Comparison of ENCODE assay signal across 18 cellular contexts in the genomic region with DNA sequence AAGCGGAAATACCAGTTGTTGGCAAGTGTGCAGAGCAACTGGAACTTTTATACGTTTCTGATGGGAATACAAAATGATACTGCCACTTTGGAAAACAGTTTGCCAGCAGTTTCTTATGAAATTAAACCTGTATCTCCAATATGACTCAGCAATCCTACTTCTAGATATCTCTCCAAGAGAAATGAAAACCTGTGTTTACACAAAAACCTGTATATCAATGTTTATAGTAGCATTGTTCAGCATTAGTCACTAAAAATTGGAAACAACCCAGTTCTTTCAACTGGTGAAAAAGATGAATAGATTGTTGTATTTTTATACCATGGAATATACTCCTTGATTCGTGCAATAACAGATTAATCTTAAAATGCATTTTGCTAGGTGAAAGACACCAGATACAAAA. TPM values are rescaled to one million over a fixed set of nuclear protein-coding genes. Genes with fewer than 3 reads are reported as not detected.
A peak's percentile ranks its signal among the peaks of the same experiment; 100 is the strongest.
DNase-seq lines count a peak whose midpoint lies in the region; ATAC-seq, FAIRE-seq and TF ChIP-seq lines count a peak whose summit lies in the region.
"Had no signal": no experiment of that assay in that cellular context is flagged by ENCODE, and none has a peak within 500 bp of the region (broad histone marks: within the 10 kb centered on the region; RNA-seq: fewer than 3 reads in every experiment).

No MANE protein-coding gene starts in this region.

- DNase-seq in A172 (ENCODE audit: low spot score) (peak; percentile 46), HT1080 (ENCODE audit: low read depth) (peak; percentile 47), astrocyte (ENCODE audit: low read depth) (peak; percentile 66), fibroblast of pulmonary artery (ENCODE audit: low read depth) (peak; percentile 44), superior temporal gyrus (ENCODE audit: extremely low spot score) (no peak), NCI-H510A (lab: John Stamatoyannopoulos, UW) (no peak), anterior cingulate cortex (lab: John Stamatoyannopoulos, UW) (no peak)
- DNase-seq: activated gamma-delta T cell treated with Interleukin-2 at 50 U/mL for 16 hours; caudate nucleus; NCI-H1092 treated with DMSO at 0.1 percent for 48 hours; NCI-H446; stimulated activated CD4-positive, alpha-beta T cell treated with anti-CD3 and anti-CD28 coated beads, Interleukin-4, amount 100 ng/mL, for 1 hour had no signal

- peak overlapping the region; percentile 37 for H3K4me2 ChIP-seq in astrocyte (ENCODE audit: low read length)

- ATAC-seq in GM21381 (IDR thresholded peaks at IDR 0.05; ENCODE audit: unreplicated experiment), result no peak
- ATAC-seq: WTC11 had no signal

- H3K4me1 ChIP-seq in astrocyte (ENCODE audit: insufficient read depth, low read length), result no peaks in the 10 kb centered on the region
- H3K4me1 ChIP-seq: right atrium auricular region had no signal

- TF ChIP-seq CTCF in astrocyte (IDR thresholded peaks at IDR 0.05; ENCODE audit: insufficient read depth, low read depth, low read length) (no peak), fibroblast of pulmonary artery (IDR thresholded peaks at IDR 0.05; ENCODE audit: low read length, missing control alignments) (no peak)

- no peak overlapping the region for H3K9ac ChIP-seq in astrocyte (ENCODE audit: low read length)

- H3K27me3 ChIP-seq in astrocyte (ENCODE audit: insufficient read depth, low read length), result no peaks in the 10 kb centered on the region
- H3K27me3 ChIP-seq: right atrium auricular region had no signal

- H3K9me3 Mint-ChIP-seq in astrocyte (ENCODE audit: unreplicated experiment), result peaks cover 3% of the 10 kb centered on the region
- H3K9me3 Mint-ChIP-seq: neural crest cell, type B pancreatic cell, WTC11 had no signal

- H3K4me1 Mint-ChIP-seq in astrocyte (ENCODE audit: low read depth, unreplicated experiment), result no peaks in the 10 kb centered on the region
- H3K4me1 Mint-ChIP-seq: neural crest cell, WTC11 had no signal

- H4K20me1 ChIP-seq in astrocyte (ENCODE audit: insufficient read depth, low read length), result no peaks in the 10 kb centered on the region

- no peaks in the 10 kb centered on the region for H3K79me2 ChIP-seq in astrocyte (ENCODE audit: insufficient read depth, low read length)

- no peak overlapping the region for H3K4me3 Mint-ChIP-seq in astrocyte (ENCODE audit: unreplicated experiment)
- H3K4me3 Mint-ChIP-seq: neural crest cell, type B pancreatic cell, WTC11 had no signal

- no peaks in the 10 kb centered on the region for H3K36me3 ChIP-seq in astrocyte (ENCODE audit: insufficient read depth, low read length)
- H3K36me3 ChIP-seq: right atrium auricular region had no signal

- peak; percentile 91 for FAIRE-seq in astrocyte (lab: Jason Lieb, UNC)

- H3K9me3 ChIP-seq in astrocyte (ENCODE audit: insufficient read depth, low read depth, low read length), result no peaks in the 10 kb centered on the region
- H3K9me3 ChIP-seq: right atrium auricular region had no signal

- no peak overlapping the region for H3K27ac Mint-ChIP-seq in astrocyte (ENCODE audit: unreplicated experiment)
- H3K27ac Mint-ChIP-seq: type B pancreatic cell, WTC11 had no signal

- H3K36me3 Mint-ChIP-seq in astrocyte (ENCODE audit: low read depth, unreplicated experiment), result no peaks in the 10 kb centered on the region
- H3K36me3 Mint-ChIP-seq: type B pancreatic cell, WTC11 had no signal

- H3K4me3 ChIP-seq in astrocyte (ENCODE audit: insufficient read depth, low read depth, low read length) (no peak overlapping the region), fibroblast of pulmonary artery (replicated peaks; ENCODE audit: low read depth, low read length) (no peak overlapping the region)
- H3K4me3 ChIP-seq: lung, right atrium auricular region had no signal

- H3K27me3 Mint-ChIP-seq in astrocyte (ENCODE audit: low read depth, unreplicated experiment), result no peaks in the 10 kb centered on the region
- H3K27me3 Mint-ChIP-seq: type B pancreatic cell had no signal

- no peak overlapping the region for H2AFZ ChIP-seq in astrocyte (ENCODE audit: low read depth, low read length)

- H3K27ac ChIP-seq in astrocyte (ENCODE audit: low read depth, low read length), result peak overlapping the region; percentile 17
- H3K27ac ChIP-seq: right atrium auricular region had no signal

RNA-seq across cellular contexts. Expression of a gene that starts 26.8 kb away (rescaled TPM):
- 8.7 and 9.0 TPM in 2 replicates for total RNA-seq in A172 (2014; rRNA removed; shearing (Covaris generic))
- total RNA-seq in HT1080 (2014; rRNA removed; shearing (Covaris generic)), result 3.1 and 3.3 TPM in 2 replicates
- polyA plus RNA-seq in HT1080 (2015; cell fraction: cytosol; rRNA removed), result 0.94 and 1.6 TPM in 2 replicates
- polyA plus RNA-seq in HT1080 (2015; cell fraction: nucleus; rRNA removed), result 4.7 and 5.0 TPM in 2 replicates
- 15.0 and 17.2 TPM in 2 replicates for total RNA-seq in astrocyte

RNA-seq across cellular contexts. Expression of a gene that starts 32.1 kb away (rescaled TPM):
- total RNA-seq in A172 (2014; rRNA removed; shearing (Covaris generic)), result not detected in 2 replicates
- total RNA-seq in HT1080 (2014; rRNA removed; shearing (Covaris generic)), result 0.84 and 1.4 TPM in 2 replicates
- not detected in 2 replicates for polyA plus RNA-seq in HT1080 (2015; cell fraction: cytosol; rRNA removed)
- polyA plus RNA-seq in HT1080 (2015; cell fraction: nucleus; rRNA removed), result not detected in 2 replicates
- 0.32 TPM in 1 of 2 replicates, not detected in the other for total RNA-seq in astrocyte
- total RNA-seq: lung, neural crest cell, right atrium auricular region had no signal

RNA-seq across cellular contexts. Expression of a gene that starts 38.0 kb away (rescaled TPM):
- total RNA-seq in A172 (2014; rRNA removed; shearing (Covaris generic)), result 721 and 828 TPM in 2 replicates
- 382 and 476 TPM in 2 replicates for total RNA-seq in HT1080 (2014; rRNA removed; shearing (Covaris generic))
- polyA plus RNA-seq in HT1080 (2015; cell fraction: cytosol; rRNA removed), result 526 and 574 TPM in 2 replicates
- 259 and 344 TPM in 2 replicates for polyA plus RNA-seq in HT1080 (2015; cell fraction: nucleus; rRNA removed)
- 246 and 250 TPM in 2 replicates for total RNA-seq in astrocyte

RNA-seq across cellular contexts. Expression of a gene that starts 42.1 kb away (rescaled TPM):
- 69.3 and 71.0 TPM in 2 replicates for total RNA-seq in A172 (2014; rRNA removed; shearing (Covaris generic))
- total RNA-seq in HT1080 (2014; rRNA removed; shearing (Covaris generic)), result 39.4 and 49.4 TPM in 2 replicates
- polyA plus RNA-seq in HT1080 (2015; cell fraction: cytosol; rRNA removed), result 27.1 and 29.7 TPM in 2 replicates
- polyA plus RNA-seq in HT1080 (2015; cell fraction: nucleus; rRNA removed), result 43.9 and 46.0 TPM in 2 replicates
- total RNA-seq in astrocyte, result 84.3 and 95.6 TPM in 2 replicates

Comparison
In these comparisons a context has a peak if more than half of its experiments do, and no peak if none do; other contexts are left out.
1. DNase-seq: peak in A172 (single experiment), HT1080 (single experiment), astrocyte (single experiment) and fibroblast of pulmonary artery (single experiment); none in superior temporal gyrus (single experiment), NCI-H510A (single experiment) and anterior cingulate cortex (0 of 58).